Comparison of ENCODE assay signal across 2 cellular contexts in the genomic region with DNA sequence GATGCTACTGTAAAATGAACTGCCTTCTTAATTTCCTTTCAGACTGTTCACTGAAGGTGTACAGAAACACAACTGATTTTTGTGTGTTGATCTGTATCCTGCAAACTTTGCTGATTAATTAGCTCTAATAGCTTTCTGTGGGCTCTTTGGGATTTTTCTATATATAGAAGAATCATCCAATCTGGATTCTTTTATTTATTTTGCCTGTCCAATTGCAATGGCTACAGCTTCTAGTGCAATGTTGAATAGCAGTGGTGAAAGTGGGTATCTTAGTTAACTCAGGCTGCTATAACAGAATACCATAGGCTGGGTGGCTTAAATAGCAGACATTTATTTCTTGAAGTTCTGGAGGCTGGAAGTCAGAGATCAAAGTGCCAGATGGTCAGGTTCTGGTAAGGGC.
TF ChIP-seq lines count a peak whose summit lies in the region.

No MANE protein-coding gene starts in this region.

TF ChIP-seq in HepG2, 621 proteins besides CTCF, POLR2A, EP300 and RAD21 (continued from another document):
- TF ChIP-seq, protein P1, sequence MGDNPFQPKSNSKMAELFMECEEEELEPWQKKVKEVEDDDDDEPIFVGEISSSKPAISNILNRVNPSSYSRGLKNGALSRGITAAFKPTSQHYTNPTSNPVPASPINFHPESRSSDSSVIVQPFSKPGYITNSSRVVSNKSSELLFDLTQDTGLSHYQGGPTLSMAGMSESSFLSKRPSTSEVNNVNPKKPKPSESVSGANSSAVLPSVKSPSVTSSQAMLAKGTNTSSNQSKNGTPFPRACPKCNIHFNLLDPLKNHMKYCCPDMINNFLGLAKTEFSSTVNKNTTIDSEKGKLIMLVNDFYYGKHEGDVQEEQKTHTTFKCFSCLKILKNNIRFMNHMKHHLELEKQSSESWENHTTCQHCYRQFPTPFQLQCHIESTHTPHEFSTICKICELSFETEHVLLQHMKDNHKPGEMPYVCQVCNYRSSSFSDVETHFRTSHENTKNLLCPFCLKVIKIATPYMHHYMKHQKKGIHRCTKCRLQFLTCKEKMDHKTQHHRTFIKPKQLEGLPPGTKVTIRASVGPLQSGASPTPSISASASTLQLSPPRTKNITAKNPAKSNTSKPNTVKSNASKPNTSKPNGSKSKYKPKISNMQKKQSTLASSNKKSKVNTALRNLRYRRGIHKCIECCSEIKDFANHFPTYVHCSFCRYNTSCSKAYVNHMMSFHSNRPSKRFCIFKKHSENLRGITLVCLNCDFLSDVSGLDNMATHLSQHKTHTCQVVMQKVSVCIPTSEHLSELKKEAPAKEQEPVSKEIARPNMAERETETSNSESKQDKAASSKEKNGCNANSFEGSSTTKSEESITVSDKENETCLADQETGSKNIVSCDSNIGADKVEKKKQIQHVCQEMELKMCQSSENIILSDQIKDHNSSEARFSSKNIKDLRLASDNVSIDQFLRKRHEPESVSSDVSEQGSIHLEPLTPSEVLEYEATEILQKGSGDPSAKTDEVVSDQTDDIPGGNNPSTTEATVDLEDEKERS (CRISPR knock-in tag; IDR thresholded peaks at IDR 0.05), result 0 out of 2 replicates have a peak, but pooled peaks have one; percentile 56

TF ChIP-seq in HEK293, 187 proteins besides CTCF, POLR2A, EP300 and RAD21 (continued from another document):
- TF ChIP-seq, protein P2, sequence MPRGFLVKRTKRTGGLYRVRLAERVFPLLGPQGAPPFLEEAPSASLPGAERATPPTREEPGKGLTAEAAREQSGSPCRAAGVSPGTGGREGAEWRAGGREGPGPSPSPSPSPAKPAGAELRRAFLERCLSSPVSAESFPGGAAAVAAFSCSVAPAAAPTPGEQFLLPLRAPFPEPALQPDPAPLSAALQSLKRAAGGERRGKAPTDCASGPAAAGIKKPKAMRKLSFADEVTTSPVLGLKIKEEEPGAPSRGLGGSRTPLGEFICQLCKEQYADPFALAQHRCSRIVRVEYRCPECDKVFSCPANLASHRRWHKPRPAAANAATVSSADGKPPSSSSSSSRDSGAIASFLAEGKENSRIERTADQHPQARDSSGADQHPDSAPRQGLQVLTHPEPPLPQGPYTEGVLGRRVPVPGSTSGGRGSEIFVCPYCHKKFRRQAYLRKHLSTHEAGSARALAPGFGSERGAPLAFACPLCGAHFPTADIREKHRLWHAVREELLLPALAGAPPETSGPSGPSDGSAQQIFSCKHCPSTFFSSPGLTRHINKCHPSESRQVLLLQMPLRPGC (tag by site-specific recombination; IDR thresholded peaks at IDR 0.05), result no peak
